1 cellular context compared by ENCODE assay signal in genomic region chr3:121855555-121855954, GRCh38.
TF ChIP-seq lines count a peak whose summit lies in the region.

No MANE protein-coding gene starts in this region.

TF ChIP-seq in K562, 482 proteins besides CTCF, POLR2A, EP300 and RAD21:
- TF ChIP-seq MYNN (IDR thresholded peaks at IDR 0.05) (no peak), MYNN (CRISPR knock-in tag; IDR thresholded peaks at IDR 0.05) (no peak), ESRRB (CRISPR knock-in tag; IDR thresholded peaks at IDR 0.05; ENCODE audit: borderline replicate concordance) (no peak)
TF ChIP-seq in K562: peak in this region for 0.
